Comparison of ENCODE assay signal across 19 cellular contexts in the genomic region with DNA sequence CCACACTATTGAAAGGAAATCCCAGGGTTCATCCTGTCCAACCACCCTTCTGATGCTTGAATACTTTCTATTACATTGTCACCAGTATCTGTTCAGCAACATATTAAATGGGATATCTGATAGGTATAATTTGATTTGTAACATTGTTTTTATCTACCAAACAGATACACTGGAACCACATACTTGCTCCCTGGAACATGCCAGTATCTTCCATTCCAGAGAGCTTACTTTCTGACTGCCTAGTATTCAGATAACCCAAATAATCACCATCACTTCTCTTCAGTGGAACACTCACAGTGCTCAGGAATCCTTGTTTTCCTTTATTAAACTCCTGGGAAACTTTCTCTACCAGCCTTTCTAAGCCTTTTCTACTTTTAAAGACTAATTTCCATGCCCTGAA. TPM values are rescaled to one million over a fixed set of nuclear protein-coding genes. Genes with fewer than 3 reads are reported as not detected.
A peak's percentile ranks its signal among the peaks of the same experiment; 100 is the strongest.
DNase-seq lines count a peak whose midpoint lies in the region; ATAC-seq and TF ChIP-seq lines count a peak whose summit lies in the region.
"Had no signal": no experiment of that assay in that cellular context is flagged by ENCODE, and none has a peak within 500 bp of the region (broad histone marks: within the 10 kb centered on the region; RNA-seq: fewer than 3 reads in every experiment).

No MANE protein-coding gene starts in this region.

- H3K27ac ChIP-seq in A673 (ENCODE audit: low read depth, low read length, poor library complexity, severe bottlenecking), result peak overlapping the region; percentile 99
- H3K27ac ChIP-seq in H9 (ENCODE audit: insufficient read length, low read depth, low read length), result no peak overlapping the region
- H3K27ac ChIP-seq in SK-N-SH (ENCODE audit: low read depth in 2 of 2, low read length in 1 of 2), result peak overlapping the region; percentile 18 to 21; a peak in 1 of 4 replicates
- H3K27ac ChIP-seq in CD4-positive, alpha-beta memory T cell (ENCODE audit: low read depth, low read length), result no peak overlapping the region
- H3K27ac ChIP-seq in testis, result no peak overlapping the region

- H2BK12ac ChIP-seq in H9 (ENCODE audit: insufficient read length, low read depth, low read length), result no peak overlapping the region

- CTCF ChIA-PET in A673 (lab: Charles Lee), result no interaction called here
- CTCF ChIA-PET in SK-N-SH (lab: Yijun Ruan, JAX), result no interaction called here
- CTCF ChIA-PET in CD4-positive, alpha-beta memory T cell (lab: Charles Lee; ENCODE audit: partially characterized antibody), result no interaction called here

- no peaks in the 10 kb centered on the region for H3K27me3 ChIP-seq in A673 (replicated peaks; ENCODE audit: insufficient read depth, low read depth, low read length, poor library complexity)
- H3K27me3 ChIP-seq in H9 (ENCODE audit: insufficient read depth, low read length), result no peaks in the 10 kb centered on the region
- no peaks in the 10 kb centered on the region for H3K27me3 ChIP-seq in SK-N-SH (ENCODE audit: insufficient read depth)
- H3K27me3 ChIP-seq in CD4-positive, alpha-beta memory T cell (ENCODE audit: insufficient read depth, low read length), result no peaks in the 10 kb centered on the region
- H3K27me3 ChIP-seq in testis, result no peaks in the 10 kb centered on the region
- H3K27me3 ChIP-seq: BE2C had no signal

- no peak for TF ChIP-seq EP300 in SK-N-SH (IDR thresholded peaks at IDR 0.05; ENCODE audit: borderline replicate concordance in 1 of 2, low read depth in 1 of 2, low read length in 1 of 2)

- H2AFZ ChIP-seq in H9 (ENCODE audit: low read length), result no peak overlapping the region
- H2AFZ ChIP-seq in SK-N-SH (ENCODE audit: low read depth), result no peak overlapping the region

- H3K56ac ChIP-seq in H9 (ENCODE audit: insufficient read length, low read depth, low read length), result no peak overlapping the region

- TF ChIP-seq CTCF in A673 (conservative IDR thresholded peaks at IDR 0.05; ENCODE audit: low read depth, low read length), result no peak
- no peak for TF ChIP-seq CTCF in H9 (conservative IDR thresholded peaks at IDR 0.05)
- no peak for TF ChIP-seq CTCF in SK-N-SH (IDR thresholded peaks at IDR 0.05)
- TF ChIP-seq CTCF in nephron progenitor cell (IDR thresholded peaks at IDR 0.05), result no peak
- no peak for TF ChIP-seq CTCF in testis (IDR thresholded peaks at IDR 0.05)

- H4K5ac ChIP-seq in H9 (ENCODE audit: insufficient read length, low read depth, low read length), result no peak overlapping the region

- peaks cover 4 to 12% (median 8%) of the 10 kb centered on the region in 3 experiments; a peak in 6 of 7 replicates for H3K36me3 Mint-ChIP-seq in H9 (ENCODE audit: insufficient read depth in 1 of 3, low read depth in 3 of 3)
- peaks cover 63% of the 10 kb centered on the region for H3K36me3 Mint-ChIP-seq in nephron progenitor cell (ENCODE audit: low read depth)
- H3K36me3 Mint-ChIP-seq in CD4-positive, alpha-beta memory T cell, result peaks cover 0 to 7% of the 10 kb centered on the region in 2 donors
- H3K36me3 Mint-ChIP-seq in natural killer cell treated with Interleukin-12 subunit alpha and Interleukin-12 subunit beta and Interleukin-15 and Interleukin-18, amount 100 ng/mL, for 72 hours, result no peaks in the 10 kb centered on the region

- H3K23me2 ChIP-seq in H9 (ENCODE audit: insufficient read length, low read depth, low read length, poor library complexity, severe bottlenecking), result no peaks in the 10 kb centered on the region

- H3K4me2 ChIP-seq in H9 (ENCODE audit: insufficient read depth, insufficient read length, low read length) (no peak overlapping the region), SK-N-SH (no peak overlapping the region)

- H2BK120ac ChIP-seq in H9 (ENCODE audit: low read depth, low read length, poor library complexity, severe bottlenecking), result no peak overlapping the region

- no peak for ATAC-seq in HG02678 (IDR thresholded peaks at IDR 0.05; ENCODE audit: unreplicated experiment)
- no peak for ATAC-seq in natural killer cell treated with Interleukin-12 subunit alpha and Interleukin-12 subunit beta and Interleukin-15 and Interleukin-18, amount 100 ng/mL, for 72 hours
- ATAC-seq: GM12878 had no signal

- H2AK5ac ChIP-seq in H9 (ENCODE audit: insufficient read length, low read length), result no peak overlapping the region

- no peak overlapping the region for H4K91ac ChIP-seq in H9 (ENCODE audit: insufficient read length, low read depth, low read length)

- no peak overlapping the region for H3K4me3 Mint-ChIP-seq in H9
- H3K4me3 Mint-ChIP-seq in nephron progenitor cell, result no peak overlapping the region
- no peak overlapping the region for H3K4me3 Mint-ChIP-seq in CD4-positive, alpha-beta memory T cell
- H3K4me3 Mint-ChIP-seq in natural killer cell treated with Interleukin-12 subunit alpha and Interleukin-12 subunit beta and Interleukin-15 and Interleukin-18, amount 100 ng/mL, for 72 hours, result no peak overlapping the region
- H3K4me3 Mint-ChIP-seq: CD4-positive, CD25-positive, alpha-beta regulatory T cell; IgD-negative memory B cell had no signal

- H3K4me1 ChIP-seq in A673 (ENCODE audit: insufficient read depth, low read length, poor library complexity, severe bottlenecking) (peaks cover 67% of the 10 kb centered on the region), H9 (ENCODE audit: insufficient read depth, low read length) (no peaks in the 10 kb centered on the region), SK-N-SH (ENCODE audit: control insufficient read depth in 1 of 2, insufficient read depth in 2 of 2, low read depth in 1 of 2, low read length in 1 of 2) (peaks cover 2 to 19% of the 10 kb centered on the region in 2 experiments; a peak in 2 of 4 replicates), testis (no peaks in the 10 kb centered on the region)
- peaks cover 4% of the 10 kb centered on the region for H3K4me1 ChIP-seq in CD4-positive, alpha-beta memory T cell (ENCODE audit: insufficient read depth, low read length)

- peaks cover 11% of the 10 kb centered on the region for H3K79me1 ChIP-seq in H9 (ENCODE audit: insufficient read depth, low read depth, low read length, poor library complexity, severe bottlenecking)

- H2BK5ac ChIP-seq in H9 (ENCODE audit: insufficient read length, low read length), result no peak overlapping the region

- no peak overlapping the region for H3T11ph ChIP-seq in H9 (ENCODE audit: low read length)

- TF ChIP-seq POLR2A in testis (IDR thresholded peaks at IDR 0.05), result no peak

- no peak overlapping the region for H2BK15ac ChIP-seq in H9 (ENCODE audit: low read depth, low read length)

- no peak overlapping the region for H3K18ac ChIP-seq in H9 (ENCODE audit: insufficient read length, low read depth, low read length)

- H3K9me3 ChIP-seq in A673 (ENCODE audit: low read depth, low read length, poor library complexity, severe bottlenecking), result no peaks in the 10 kb centered on the region
- H3K9me3 ChIP-seq in H9 (ENCODE audit: control insufficient read depth, low read depth, low read length), result no peaks in the 10 kb centered on the region
- no peaks in the 10 kb centered on the region for H3K9me3 ChIP-seq in SK-N-SH
- H3K9me3 ChIP-seq in CD4-positive, alpha-beta memory T cell (ENCODE audit: control insufficient read depth in 1 of 2, low read length in 2 of 2), result no peaks in the 10 kb centered on the region
- H3K9me3 ChIP-seq in testis, result no peaks in the 10 kb centered on the region
- H3K9me3 ChIP-seq: BE2C, HAP-1 had no signal

- H4K20me1 ChIP-seq in H9 (ENCODE audit: control insufficient read depth, insufficient read depth, insufficient read length) (no peaks in the 10 kb centered on the region), SK-N-SH (ENCODE audit: insufficient read depth) (peaks cover 14% of the 10 kb centered on the region)

- H3K27ac Mint-ChIP-seq in H9, result peak overlapping the region; percentile 49 to 69 (median 61); a peak in 4 of 7 replicates
- peak overlapping the region; percentile 4 for H3K27ac Mint-ChIP-seq in nephron progenitor cell
- no peak overlapping the region for H3K27ac Mint-ChIP-seq in CD4-positive, alpha-beta memory T cell
- no peak overlapping the region for H3K27ac Mint-ChIP-seq in natural killer cell treated with Interleukin-12 subunit alpha and Interleukin-12 subunit beta and Interleukin-15 and Interleukin-18, amount 100 ng/mL, for 72 hours
- H3K27ac Mint-ChIP-seq: IgD-negative memory B cell had no signal

- intact Hi-C loops in A673 (cut with micrococcal nuclease; ENCODE audit: unreplicated experiment), result loop anchor here (5.0 to 10.0 kb wide), 2 partner anchors 85 to 643 kb away; no protein-coding TSS in a partner anchor
- intact Hi-C loops in CD4-positive, alpha-beta memory T cell (cut with micrococcal nuclease), result no loop called here
- intact Hi-C loops in testis (cut with DNase I; ENCODE audit: low total_unique reads), result no loop called here

- H3K4me3 ChIP-seq in A673 (ENCODE audit: low read depth, low read length, poor library complexity, severe bottlenecking), result no peak overlapping the region
- no peak overlapping the region for H3K4me3 ChIP-seq in SK-N-SH (ENCODE audit: low read depth in 2 of 2, low read length in 1 of 2)
- no peak overlapping the region for H3K4me3 ChIP-seq in CD4-positive, alpha-beta memory T cell (ENCODE audit: low read length in 2 of 2)
- H3K4me3 ChIP-seq in testis, result no peak overlapping the region
- H3K4me3 ChIP-seq: GM12878, HAP-1 had no signal

- no peak overlapping the region for H3K14ac ChIP-seq in H9 (ENCODE audit: insufficient read depth, low read length)

- POLR2A ChIA-PET in A673 (lab: Charles Lee; ENCODE audit: low non-redundant PET), result no interaction called here
- POLR2A ChIA-PET in SK-N-SH (lab: Yijun Ruan, JAX), result no interaction called here
- POLR2A ChIA-PET in CD4-positive, alpha-beta memory T cell (lab: Charles Lee; ENCODE audit: partially characterized antibody), result no interaction called here

- peaks cover 11 to 25% of the 10 kb centered on the region in 2 experiments for H3K4me1 Mint-ChIP-seq in H9
- peaks cover 3% of the 10 kb centered on the region for H3K4me1 Mint-ChIP-seq in nephron progenitor cell
- peaks cover 10 to 24% (median 14%) of the 10 kb centered on the region in 4 donors for H3K4me1 Mint-ChIP-seq in CD4-positive, alpha-beta memory T cell
- H3K4me1 Mint-ChIP-seq in natural killer cell treated with Interleukin-12 subunit alpha and Interleukin-12 subunit beta and Interleukin-15 and Interleukin-18, amount 100 ng/mL, for 72 hours (ENCODE audit: low read depth in 2 of 2), result peaks cover 0 to 12% of the 10 kb centered on the region in 2 donors

- no peak overlapping the region for H4K8ac ChIP-seq in H9 (replicated peaks; ENCODE audit: insufficient read length, low read depth, low read length)

- H3K9me2 ChIP-seq in SK-N-SH, result no peaks in the 10 kb centered on the region

- H3K36me3 ChIP-seq in A673 (ENCODE audit: insufficient read depth, low read length, poor library complexity, severe bottlenecking) (peaks cover 16% of the 10 kb centered on the region), SK-N-SH (replicated peaks in 1 of 2; ENCODE audit: control insufficient read depth in 1 of 2, insufficient read depth in 2 of 2, low read length in 1 of 2) (peaks cover 4 to 5% of the 10 kb centered on the region in 2 experiments), testis (ENCODE audit: low read depth, missing control alignments) (no peaks in the 10 kb centered on the region)
- no peaks in the 10 kb centered on the region for H3K36me3 ChIP-seq in CD4-positive, alpha-beta memory T cell (ENCODE audit: insufficient read depth, low read length)

- no peak overlapping the region for H3K9ac ChIP-seq in H9 (ENCODE audit: extremely low read depth, insufficient read length, low read length)
- H3K9ac ChIP-seq in SK-N-SH, result no peak overlapping the region

- H3K4ac ChIP-seq in H9 (ENCODE audit: low read depth, low read length), result no peak overlapping the region

- no peak for TF ChIP-seq RAD21 in SK-N-SH (IDR thresholded peaks at IDR 0.05; ENCODE audit: low read length)

- no peaks in the 10 kb centered on the region for H3K9me3 Mint-ChIP-seq in H9
- peaks cover 14% of the 10 kb centered on the region for H3K9me3 Mint-ChIP-seq in nephron progenitor cell
- peaks cover 0 to 1% (median 0%) of the 10 kb centered on the region in 8 donors for H3K9me3 Mint-ChIP-seq in CD4-positive, alpha-beta memory T cell
- H3K9me3 Mint-ChIP-seq in natural killer cell treated with Interleukin-12 subunit alpha and Interleukin-12 subunit beta and Interleukin-15 and Interleukin-18, amount 100 ng/mL, for 72 hours, result no peaks in the 10 kb centered on the region

- peaks cover 8% of the 10 kb centered on the region for H3F3A ChIP-seq in SK-N-SH (replicated peaks; ENCODE audit: insufficient read depth)

- H3K27me3 Mint-ChIP-seq in H9 (ENCODE audit: low read depth) (no peaks in the 10 kb centered on the region), nephron progenitor cell (ENCODE audit: low read depth, poor library complexity) (peaks cover 2% of the 10 kb centered on the region)
- H3K27me3 Mint-ChIP-seq in CD4-positive, alpha-beta memory T cell, result no peaks in the 10 kb centered on the region
- peaks cover 23 to 45% of the 10 kb centered on the region in 2 donors for H3K27me3 Mint-ChIP-seq in natural killer cell treated with Interleukin-12 subunit alpha and Interleukin-12 subunit beta and Interleukin-15 and Interleukin-18, amount 100 ng/mL, for 72 hours

- no peak for DNase-seq in A673 (ENCODE audit: low spot score)
- no peak for DNase-seq in H9
- peak; percentile 21 for DNase-seq in SK-N-SH
- no peak for DNase-seq in nephron progenitor cell
- DNase-seq in CD4-positive, alpha-beta memory T cell, result no peak
- no peak for DNase-seq in testis
- DNase-seq in natural killer cell treated with Interleukin-12 subunit alpha and Interleukin-12 subunit beta and Interleukin-15 and Interleukin-18, amount 100 ng/mL, for 72 hours (ENCODE audit: low spot score), result no peak
- DNase-seq: 8988T; ACHN; BE2C; C1 segment of cervical spinal cord; CD4-positive, CD25-positive, alpha-beta regulatory T cell; DMS79 treated with DMSO at 0.1 percent for 48 hours; EL; KBM-7 had no signal

- H3K79me2 ChIP-seq in H9 (ENCODE audit: insufficient read depth, low read length) (peaks cover 25% of the 10 kb centered on the region; the same call in 1 of the 2 replicates), SK-N-SH (ENCODE audit: insufficient read depth) (peaks cover 91% of the 10 kb centered on the region)

- no TSS peak for BruUV-seq in A673 (replicated peaks; lab: Mats Ljungman, UMichigan)

- H3K23ac ChIP-seq in H9 (ENCODE audit: insufficient read length, low read depth, low read length), result no peak overlapping the region

- H2BK20ac ChIP-seq in H9 (ENCODE audit: low read depth, low read length, poor library complexity, severe bottlenecking), result no peak overlapping the region

RNA-seq across cellular contexts. Expression of a gene that starts 19.3 kb away (rescaled TPM):
- total RNA-seq in A673 (2021), result 97.4 and 108 TPM in 2 replicates
- total RNA-seq in H9 (2021), result 60.2 and 62.4 TPM in 2 replicates
- 13.7 and 15.3 TPM in 2 replicates for polyA plus RNA-seq in SK-N-SH (2012; rRNA removed)
- polyA plus RNA-seq in SK-N-SH (2012; cell fraction: cytosol; rRNA removed), result 8.7 and 10.2 TPM in 2 replicates
- 25.5 and 41.7 TPM in 2 replicates for polyA plus RNA-seq in SK-N-SH (2012; cell fraction: nucleus; rRNA removed)
- total RNA-seq in CD4-positive, alpha-beta memory T cell, result 1 to 10 TPM; 3.9 to 4.0 TPM
- polyA plus RNA-seq in CD4-positive, alpha-beta memory T cell, result 1 to 10 TPM in 1 of 2 donors, under 1 TPM in 1; 0.45 to 1.9 TPM
- total RNA-seq in testis, result 10 to 100 TPM; 39.3 to 42.6 TPM
- polyA plus RNA-seq in testis (ENCODE audit: insufficient read depth, low read depth, low replicate concordance), result 11.5 TPM
- under 1 TPM; 0.10 to 0.59 TPM for total RNA-seq in natural killer cell treated with Interleukin-12 subunit alpha and Interleukin-12 subunit beta and Interleukin-15 and Interleukin-18, amount 100 ng/mL, for 72 hours
- polyA plus RNA-seq: IgD-negative memory B cell had no signal

Comparison
In these comparisons a context has a peak if more than half of its experiments do, and no peak if none do; other contexts are left out.
1. H3K27ac ChIP-seq: peak in A673 (single experiment) and SK-N-SH (2 of 2); none in H9 (single experiment), CD4-positive, alpha-beta memory T cell (single experiment) and testis (0 of 2).
2. H3K27ac Mint-ChIP-seq: peak in H9 (3 of 3) and nephron progenitor cell (single experiment); none in CD4-positive, alpha-beta memory T cell (0 of 7) and natural killer cell treated with Interleukin-12 subunit alpha and Interleukin-12 subunit beta and Interleukin-15 and Interleukin-18, amount 100 ng/mL, for 72 hours (0 of 2).
3. RNA of a gene that starts 19.3 kb away (total RNA-seq): 97.4 to 108 TPM in A673, 60.2 to 62.4 TPM in H9 and 39.3 to 42.6 TPM in testis; 3.9 to 4.0 TPM in CD4-positive, alpha-beta memory T cell and 0.10 to 0.59 TPM in natural killer cell treated with Interleukin-12 subunit alpha and Interleukin-12 subunit beta and Interleukin-15 and Interleukin-18, amount 100 ng/mL, for 72 hours; every median in the first group is over 4 times any median in the second.